1 cellular context compared by ENCODE assay signal in genomic region chr15:89814112-89814742, GRCh38.
A peak's percentile ranks its signal among the peaks of the same experiment; 100 is the strongest.
TF ChIP-seq lines count a peak whose summit lies in the region.

No MANE protein-coding gene starts in this region.

TF ChIP-seq in HepG2, 621 proteins besides CTCF, POLR2A, EP300 and RAD21 (continued from another document and continues in another):
- TF ChIP-seq ZNF597 (CRISPR knock-in tag; IDR thresholded peaks at IDR 0.05), result no peak
- TF ChIP-seq NFIB (CRISPR knock-in tag; IDR thresholded peaks at IDR 0.05; ENCODE audit: borderline replicate concordance), result no peak
- TF ChIP-seq THAP9 (CRISPR knock-in tag; IDR thresholded peaks at IDR 0.05; ENCODE audit: borderline replicate concordance), result peak; percentile 5; the same call in 1 of the 2 replicates
- no peak for TF ChIP-seq ZNF431 (CRISPR knock-in tag; IDR thresholded peaks at IDR 0.05; ENCODE audit: borderline replicate concordance, low read depth)
- no peak for TF ChIP-seq XBP1 (CRISPR knock-in tag; IDR thresholded peaks at IDR 0.05)
- no peak for TF ChIP-seq TCF12 (IDR thresholded peaks at IDR 0.05)
- no peak for TF ChIP-seq TCF12 (CRISPR knock-in tag; IDR thresholded peaks at IDR 0.05)
- TF ChIP-seq SNAPC5 (CRISPR knock-in tag; IDR thresholded peaks at IDR 0.05; ENCODE audit: borderline replicate concordance), result no peak
- TF ChIP-seq ATF7-NPFF (CRISPR knock-in tag; IDR thresholded peaks at IDR 0.05; ENCODE audit: low read depth), result peak; percentile 34; the same call in 1 of the 2 replicates
- no peak for TF ChIP-seq ELF1 (CRISPR knock-in tag; IDR thresholded peaks at IDR 0.05)
- TF ChIP-seq ZNF737 (CRISPR knock-in tag; IDR thresholded peaks at IDR 0.05; ENCODE audit: borderline replicate concordance), result no peak
- no peak for TF ChIP-seq ZNF484 (CRISPR knock-in tag; IDR thresholded peaks at IDR 0.05; ENCODE audit: borderline replicate concordance, low read depth)
- TF ChIP-seq TBP (CRISPR knock-in tag; IDR thresholded peaks at IDR 0.05), result no peak
- TF ChIP-seq KLF9 (CRISPR knock-in tag; IDR thresholded peaks at IDR 0.05; ENCODE audit: low read depth), result no peak
- TF ChIP-seq ZBTB2 (CRISPR knock-in tag; IDR thresholded peaks at IDR 0.05; ENCODE audit: low read depth), result peak; percentile 8; the same call in 1 of the 2 replicates
- no peak for TF ChIP-seq ZFP36 (IDR thresholded peaks at IDR 0.05; ENCODE audit: borderline replicate concordance, low read depth, low read length, partially characterized antibody)
- TF ChIP-seq NCOA1 (CRISPR knock-in tag; IDR thresholded peaks at IDR 0.05), result peak; percentile 43; the same call in 1 of the 2 replicates
- no peak for TF ChIP-seq CBX2 (IDR thresholded peaks at IDR 0.05; ENCODE audit: low read depth, low read length)
- no peak for TF ChIP-seq CBX2 (CRISPR knock-in tag; IDR thresholded peaks at IDR 0.05; ENCODE audit: low read depth)
- TF ChIP-seq ZNF546 (CRISPR knock-in tag; conservative IDR thresholded peaks at IDR 0.05), result peak; percentile 19; the same call in 1 of the 2 replicates
- TF ChIP-seq ZNF782 (CRISPR knock-in tag; IDR thresholded peaks at IDR 0.05; ENCODE audit: borderline replicate concordance), result no peak
- TF ChIP-seq STAT6 (CRISPR knock-in tag; IDR thresholded peaks at IDR 0.05; ENCODE audit: borderline replicate concordance), result no peak
- no peak for TF ChIP-seq ZNF775 (CRISPR knock-in tag; IDR thresholded peaks at IDR 0.05; ENCODE audit: borderline replicate concordance)
- 0 out of 2 replicates have a peak, but pooled peaks have one; percentile 26 for TF ChIP-seq FIP1L1 (IDR thresholded peaks at IDR 0.05; ENCODE audit: borderline replicate concordance, insufficient read depth, low read depth, low read length)
- TF ChIP-seq MTA1 (CRISPR knock-in tag; IDR thresholded peaks at IDR 0.05; ENCODE audit: borderline replicate concordance), result no peak
- TF ChIP-seq BORCS8-MEF2B (CRISPR knock-in tag; IDR thresholded peaks at IDR 0.05), result 0 out of 2 replicates have a peak, but pooled peaks have one; percentile 27
- peak; percentile 32; the same call in 1 of the 2 replicates for TF ChIP-seq ZIK1 (CRISPR knock-in tag; IDR thresholded peaks at IDR 0.05; ENCODE audit: borderline replicate concordance, low read depth)
- TF ChIP-seq HMG20A (CRISPR knock-in tag; IDR thresholded peaks at IDR 0.05; ENCODE audit: borderline replicate concordance), result no peak
- TF ChIP-seq ZNF34 (CRISPR knock-in tag; IDR thresholded peaks at IDR 0.05; ENCODE audit: borderline replicate concordance), result no peak
- TF ChIP-seq IRX3 (CRISPR knock-in tag; IDR thresholded peaks at IDR 0.05; ENCODE audit: borderline replicate concordance, low read depth), result no peak
- no peak for TF ChIP-seq HNRNPUL1 (IDR thresholded peaks at IDR 0.05; ENCODE audit: low read depth, low read length)
- no peak for TF ChIP-seq ATF7 (IDR thresholded peaks at IDR 0.05)
- TF ChIP-seq ATF7 (CRISPR knock-in tag; IDR thresholded peaks at IDR 0.05), result 0 out of 2 replicates have a peak, but pooled peaks have one; percentile 43
- peak; percentile 37; the same call in 1 of the 2 replicates for TF ChIP-seq UBTF (CRISPR knock-in tag; IDR thresholded peaks at IDR 0.05)
- TF ChIP-seq ZNF331 (CRISPR knock-in tag; IDR thresholded peaks at IDR 0.05), result no peak
- 0 out of 2 replicates have a peak, but pooled peaks have one; percentile 40 for TF ChIP-seq ZNF558 (CRISPR knock-in tag; IDR thresholded peaks at IDR 0.05; ENCODE audit: borderline replicate concordance)
- TF ChIP-seq THYN1 (CRISPR knock-in tag; IDR thresholded peaks at IDR 0.05; ENCODE audit: borderline replicate concordance, low read depth), result no peak
- no peak for TF ChIP-seq ZNF639 (CRISPR knock-in tag; conservative IDR thresholded peaks at IDR 0.05)
- 0 out of 2 replicates have a peak, but pooled peaks have one; percentile 38 for TF ChIP-seq ZNF569 (CRISPR knock-in tag; IDR thresholded peaks at IDR 0.05; ENCODE audit: borderline replicate concordance)
- TF ChIP-seq ZNF232 (CRISPR knock-in tag; IDR thresholded peaks at IDR 0.05; ENCODE audit: borderline replicate concordance), result no peak
- TF ChIP-seq ATF2 (CRISPR knock-in tag; IDR thresholded peaks at IDR 0.05), result no peak
- TF ChIP-seq ZNF367 (CRISPR knock-in tag; IDR thresholded peaks at IDR 0.05; ENCODE audit: borderline replicate concordance), result no peak
- peak; percentile 86 for TF ChIP-seq ZNF629 (CRISPR knock-in tag; conservative IDR thresholded peaks at IDR 0.05)
- no peak for TF ChIP-seq NONO (IDR thresholded peaks at IDR 0.05)
- TF ChIP-seq NONO (CRISPR knock-in tag; conservative IDR thresholded peaks at IDR 0.05), result 0 out of 2 replicates have a peak, but pooled peaks have one; percentile 11
- TF ChIP-seq ZNF713 (CRISPR knock-in tag; IDR thresholded peaks at IDR 0.05), result no peak
- TF ChIP-seq IRF2 (CRISPR knock-in tag; IDR thresholded peaks at IDR 0.05), result no peak
- no peak for TF ChIP-seq CERS6 (CRISPR knock-in tag; IDR thresholded peaks at IDR 0.05)
- no peak for TF ChIP-seq ZNF605 (CRISPR knock-in tag; IDR thresholded peaks at IDR 0.05)
- no peak for TF ChIP-seq ZNF30 (CRISPR knock-in tag; IDR thresholded peaks at IDR 0.05)
- no peak for TF ChIP-seq ZZZ3 (CRISPR knock-in tag; IDR thresholded peaks at IDR 0.05; ENCODE audit: borderline replicate concordance)
- TF ChIP-seq STAG1 (CRISPR knock-in tag; IDR thresholded peaks at IDR 0.05), result no peak
- no peak for TF ChIP-seq RBAK (CRISPR knock-in tag; IDR thresholded peaks at IDR 0.05)
- no peak for TF ChIP-seq SSRP1 (CRISPR knock-in tag; IDR thresholded peaks at IDR 0.05)
- no peak for TF ChIP-seq NBN (conservative IDR thresholded peaks at IDR 0.05)
- no peak for TF ChIP-seq SPEN (CRISPR knock-in tag; IDR thresholded peaks at IDR 0.05; ENCODE audit: low read depth)
